ENCODE assay signal across 8 cellular contexts in genomic region chr6:143745160-143746133, GRCh38.
A peak's percentile ranks its signal among the peaks of the same experiment; 100 is the strongest.
DNase-seq lines count a peak whose midpoint lies in the region; ATAC-seq and TF ChIP-seq lines count a peak whose summit lies in the region.

No MANE protein-coding gene starts in this region.

- no TSS peak for BruUV-seq in Calu3 (replicated peaks; lab: Mats Ljungman, UMichigan)

- POLR2A ChIA-PET in activated CD8-positive, alpha-beta T cell treated with anti-CD3 and anti-CD28 coated beads, Interleukin-2, amount 10 ng/mL, durations not matched to agents 7 days and 5 days (lab: Charles Lee) = no interaction called here

- H3K27ac ChIP-seq in esophagus squamous epithelium = peak overlapping the region in 3 of 4 donors; percentile 61 to 68 (median 63)

- CTCF ChIA-PET in Calu3 (lab: Charles Lee) = interaction anchor here (0.6 to 1.0 kb wide), 3 partner anchors 56 to 1073 kb away, joined by 3 to 4 read pairs (median 3); no protein-coding TSS in a partner anchor
- CTCF ChIA-PET in activated CD8-positive, alpha-beta T cell treated with anti-CD3 and anti-CD28 coated beads, Interleukin-2, amount 10 ng/mL, durations not matched to agents 7 days and 5 days (lab: Charles Lee) = no interaction called here

- H3K4me3 Mint-ChIP-seq in Calu3 (ENCODE audit: low read depth, unreplicated experiment) = peak overlapping the region; percentile 60
- H3K4me3 Mint-ChIP-seq in activated CD8-positive, alpha-beta T cell treated with anti-CD3 and anti-CD28 coated beads, Interleukin-2, amount 10 ng/mL, durations not matched to agents 7 days and 5 days = no peak overlapping the region

- H3K36me3 ChIP-seq in esophagus squamous epithelium (peaks cover 0 to 5% (median 0%) of the 10 kb centered on the region in 3 donors), neuron (ENCODE audit: insufficient read depth, low read length) (no peaks in the 10 kb centered on the region)

- H3K4me1 ChIP-seq in esophagus squamous epithelium (peaks cover 0 to 47% (median 22%) of the 10 kb centered on the region in 3 donors), neuron (ENCODE audit: insufficient read depth, low read length) (peaks cover 33% of the 10 kb centered on the region)

- H3K27me3 ChIP-seq in esophagus squamous epithelium = no peaks in the 10 kb centered on the region
- H3K27me3 ChIP-seq in neuron (ENCODE audit: insufficient read depth, low read length) = no peaks in the 10 kb centered on the region

- no peak for TF ChIP-seq POLR2A in esophagus squamous epithelium (IDR thresholded peaks at IDR 0.05)

- no peaks in the 10 kb centered on the region for H3K27me3 Mint-ChIP-seq in Calu3 (ENCODE audit: unreplicated experiment)
- H3K27me3 Mint-ChIP-seq in activated CD8-positive, alpha-beta T cell treated with anti-CD3 and anti-CD28 coated beads, Interleukin-2, amount 10 ng/mL, durations not matched to agents 7 days and 5 days (ENCODE audit: low read depth) = no peaks in the 10 kb centered on the region

- DNase-seq in Calu3 = peak; percentile 47
- DNase-seq in NCI-H524 (lab: John Stamatoyannopoulos, UW) = peak; percentile 61 to 93
- no peak for DNase-seq in esophagus squamous epithelium (lab: John Stamatoyannopoulos, UW)
- DNase-seq in activated CD8-positive, alpha-beta T cell treated with anti-CD3 and anti-CD28 coated beads, Interleukin-2, amount 10 ng/mL, durations not matched to agents 7 days and 5 days = no peak
- DNase-seq in OCI-M2 (lab: John Stamatoyannopoulos, UW; ENCODE audit: unreplicated experiment) = no peak
- no peak for DNase-seq in cerebellar nuclear complex (lab: John Stamatoyannopoulos, UW)

- peak overlapping the region; percentile 73 for H3K27ac Mint-ChIP-seq in Calu3 (ENCODE audit: unreplicated experiment)
- no peak overlapping the region for H3K27ac Mint-ChIP-seq in activated CD8-positive, alpha-beta T cell treated with anti-CD3 and anti-CD28 coated beads, Interleukin-2, amount 10 ng/mL, durations not matched to agents 7 days and 5 days

- no peaks in the 10 kb centered on the region for H3K36me3 Mint-ChIP-seq in Calu3 (ENCODE audit: insufficient read depth, unreplicated experiment)
- peaks cover 2% of the 10 kb centered on the region for H3K36me3 Mint-ChIP-seq in activated CD8-positive, alpha-beta T cell treated with anti-CD3 and anti-CD28 coated beads, Interleukin-2, amount 10 ng/mL, durations not matched to agents 7 days and 5 days (ENCODE audit: low read depth)

- no peaks in the 10 kb centered on the region for H3K9me3 ChIP-seq in esophagus squamous epithelium
- H3K9me3 ChIP-seq in neuron (ENCODE audit: low read length) = no peaks in the 10 kb centered on the region

- no peaks in the 10 kb centered on the region for H3K9me3 Mint-ChIP-seq in Calu3 (ENCODE audit: low read depth, unreplicated experiment)
- H3K9me3 Mint-ChIP-seq in activated CD8-positive, alpha-beta T cell treated with anti-CD3 and anti-CD28 coated beads, Interleukin-2, amount 10 ng/mL, durations not matched to agents 7 days and 5 days (ENCODE audit: insufficient read depth) = no peaks in the 10 kb centered on the region

- peak overlapping the region in 3 of 4 donors; percentile 2 to 22 (median 4) for H3K4me3 ChIP-seq in esophagus squamous epithelium
- peak overlapping the region; percentile 30 for H3K4me3 ChIP-seq in neuron (ENCODE audit: low read length)

- no peak for ATAC-seq in activated CD8-positive, alpha-beta T cell treated with anti-CD3 and anti-CD28 coated beads, Interleukin-2, amount 10 ng/mL, durations not matched to agents 7 days and 5 days
- ATAC-seq in HG03439 (IDR thresholded peaks at IDR 0.05; ENCODE audit: unreplicated experiment) = no peak

- peak overlapping the region; percentile 31 for H2AFZ ChIP-seq in neuron (ENCODE audit: low read depth, low read length)

- intact Hi-C loops in Calu3 (cut with micrococcal nuclease; ENCODE audit: unreplicated experiment) = loop anchor here (5.0 kb wide), 1 partner anchor 68 kb away; the partner anchor contains the start of gene PHACTR2
- intact Hi-C loops in esophagus squamous epithelium (cut with DNase I) = no loop called here

- WGBS in esophagus squamous epithelium, 2 donors = 45 to 52% methylated on average over 19 of the region's 22 CpGs

- peaks cover 34% of the 10 kb centered on the region for H3K4me1 Mint-ChIP-seq in Calu3 (ENCODE audit: low read depth, unreplicated experiment)
- no peaks in the 10 kb centered on the region for H3K4me1 Mint-ChIP-seq in activated CD8-positive, alpha-beta T cell treated with anti-CD3 and anti-CD28 coated beads, Interleukin-2, amount 10 ng/mL, durations not matched to agents 7 days and 5 days (ENCODE audit: low read depth)

- TF ChIP-seq CTCF in Calu3 (IDR thresholded peaks at IDR 0.05; ENCODE audit: unreplicated experiment) (no peak), esophagus squamous epithelium (IDR thresholded peaks at IDR 0.05) (no peak)

Comparison
In these comparisons a context has a peak if more than half of its experiments do, and no peak if none do; other contexts are left out.
1. DNase-seq: peak in Calu3 (single experiment) and NCI-H524 (2 of 2); none in esophagus squamous epithelium (single experiment), activated CD8-positive, alpha-beta T cell treated with anti-CD3 and anti-CD28 coated beads, Interleukin-2, amount 10 ng/mL, durations not matched to agents 7 days and 5 days (single experiment), OCI-M2 (single experiment) and cerebellar nuclear complex (0 of 2).